Comparison of ENCODE assay signal across 22 cellular contexts in the genomic region with DNA sequence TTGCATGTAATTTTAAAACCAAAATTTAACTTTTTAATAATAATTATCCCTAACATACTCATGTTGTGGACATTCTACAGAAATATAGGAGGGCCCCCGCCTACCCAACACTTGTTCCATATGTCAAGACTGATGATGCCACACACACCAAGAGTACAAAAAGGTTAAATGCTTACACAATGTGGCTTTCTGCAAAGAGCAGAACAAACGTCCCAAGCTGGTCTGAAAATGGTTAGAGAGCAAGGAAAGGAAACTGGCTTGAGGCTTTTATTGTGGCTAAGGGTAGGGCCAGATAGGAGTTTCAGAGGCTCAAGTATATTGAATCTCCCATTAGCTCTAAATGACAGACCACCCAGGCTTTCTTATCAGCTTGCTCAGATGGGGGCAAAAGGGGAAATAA.
"Had no signal": no experiment of that assay in that cellular context is flagged by ENCODE, and none has a peak within 500 bp of the region (broad histone marks: within the 10 kb centered on the region; RNA-seq: fewer than 3 reads in every experiment).

No MANE protein-coding gene starts in this region.

- H3K4me1 Mint-ChIP-seq: activated CD4-positive, alpha-beta T cell treated with anti-CD3 and anti-CD28 coated beads, Interleukin-2, amount 10 ng/mL, durations not matched to agents 24 days and 14 days; activated T-helper 17 cell treated with anti-CD3 and anti-CD28 coated beads, Interleukin-2, amount 50 U/mL, for 72 hours; central memory CD8-positive, alpha-beta T cell had no signal

- H3K27me3 ChIP-seq: ascending aorta, cardiac muscle cell had no signal

- H3K36me3 ChIP-seq: ascending aorta, cardiac muscle cell had no signal

- H3K9me3 Mint-ChIP-seq: activated CD8-positive, alpha-beta T cell treated with anti-CD3 and anti-CD28 coated beads for 36 hours; activated naive CD4-positive, alpha-beta T cell treated with anti-CD3 and anti-CD28 coated beads for 36 hours; activated T-cell treated with anti-CD3 and anti-CD28 coated beads, Interleukin-2, amount 50 U/mL, for 72 hours; activated T-helper 17 cell treated with anti-CD3 and anti-CD28 coated beads, Interleukin-2, amount 50 U/mL, for 72 hours; central memory CD8-positive, alpha-beta T cell had no signal

- H3K9me3 ChIP-seq: ascending aorta had no signal

- H3K27ac Mint-ChIP-seq: activated CD4-positive, alpha-beta T cell treated with anti-CD3 and anti-CD28 coated beads, Interleukin-2, amount 10 ng/mL, durations not matched to agents 24 days and 14 days; activated CD8-positive, alpha-beta T cell treated with anti-CD3 and anti-CD28 coated beads for 36 hours; activated naive CD4-positive, alpha-beta T cell treated with anti-CD3 and anti-CD28 coated beads for 36 hours; activated naive CD4-positive, alpha-beta T cell treated with anti-CD3 and anti-CD28 coated beads, Interleukin-2, amount 50 U/mL, for 72 hours; activated T-cell treated with anti-CD3 and anti-CD28 coated beads, Interleukin-2, amount 50 U/mL, for 72 hours; activated T-helper 17 cell treated with anti-CD3 and anti-CD28 coated beads, Interleukin-2, amount 50 U/mL, for 72 hours had no signal

- H3K4me3 Mint-ChIP-seq: activated CD4-positive, alpha-beta T cell treated with anti-CD3 and anti-CD28 coated beads, Interleukin-2, amount 10 ng/mL, durations not matched to agents 24 days and 14 days; activated CD8-positive, alpha-beta T cell treated with anti-CD3 and anti-CD28 coated beads for 36 hours; activated naive CD4-positive, alpha-beta T cell treated with anti-CD3 and anti-CD28 coated beads for 36 hours; activated T-cell treated with anti-CD3 and anti-CD28 coated beads, Interleukin-2, amount 50 U/mL, for 72 hours; activated T-helper 17 cell treated with anti-CD3 and anti-CD28 coated beads, Interleukin-2, amount 50 U/mL, for 72 hours; central memory CD8-positive, alpha-beta T cell had no signal

- H3K4me3 ChIP-seq: ascending aorta, cardiac muscle cell had no signal

- H3K27ac ChIP-seq: ascending aorta, cardiac muscle cell had no signal

- H3K27me3 Mint-ChIP-seq: activated CD8-positive, alpha-beta T cell treated with anti-CD3 and anti-CD28 coated beads for 36 hours; activated T-helper 17 cell treated with anti-CD3 and anti-CD28 coated beads, Interleukin-2, amount 50 U/mL, for 72 hours; central memory CD8-positive, alpha-beta T cell had no signal

- ATAC-seq: activated CD8-positive, alpha-beta T cell treated with anti-CD3 and anti-CD28 coated beads for 36 hours; activated naive CD4-positive, alpha-beta T cell treated with anti-CD3 and anti-CD28 coated beads, Interleukin-2, amount 50 U/mL, for 72 hours; activated T-cell treated with anti-CD3 and anti-CD28 coated beads, Interleukin-2, amount 50 U/mL, for 72 hours; activated T-helper 17 cell treated with anti-CD3 and anti-CD28 coated beads, Interleukin-2, amount 50 U/mL, for 72 hours had no signal

- DNase-seq: activated CD4-positive, alpha-beta T cell treated with anti-CD3 and anti-CD28 coated beads, Interleukin-2, amount 50 U/mL, for 4 hours; activated CD8-positive, alpha-beta T cell treated with anti-CD3 and anti-CD28 coated beads for 36 hours; activated gamma-delta T cell; activated naive CD4-positive, alpha-beta T cell treated with anti-CD3 and anti-CD28 coated beads for 36 hours; activated T-cell treated with anti-CD3 and anti-CD28 coated beads, Interleukin-2, amount 50 U/mL, for 1 hour; activated T-cell treated with anti-CD3 and anti-CD28 coated beads, Interleukin-2, amount 50 U/mL, for 72 hours; amniotic stem cell; NCI-H1092; NCI-H1436 treated with DMSO at 0.1 percent for 48 hours; NCI-H1694 treated with DMSO at 0.1 percent for 48 hours; NCI-H2029; NCI-H510A; NCI-H526; NCI-H748 treated with DMSO at 0.1 percent for 48 hours; Right ventricle myocardium superior; T1000 had no signal
